ENCODE assay signal across 1 cellular context in the genomic region with DNA sequence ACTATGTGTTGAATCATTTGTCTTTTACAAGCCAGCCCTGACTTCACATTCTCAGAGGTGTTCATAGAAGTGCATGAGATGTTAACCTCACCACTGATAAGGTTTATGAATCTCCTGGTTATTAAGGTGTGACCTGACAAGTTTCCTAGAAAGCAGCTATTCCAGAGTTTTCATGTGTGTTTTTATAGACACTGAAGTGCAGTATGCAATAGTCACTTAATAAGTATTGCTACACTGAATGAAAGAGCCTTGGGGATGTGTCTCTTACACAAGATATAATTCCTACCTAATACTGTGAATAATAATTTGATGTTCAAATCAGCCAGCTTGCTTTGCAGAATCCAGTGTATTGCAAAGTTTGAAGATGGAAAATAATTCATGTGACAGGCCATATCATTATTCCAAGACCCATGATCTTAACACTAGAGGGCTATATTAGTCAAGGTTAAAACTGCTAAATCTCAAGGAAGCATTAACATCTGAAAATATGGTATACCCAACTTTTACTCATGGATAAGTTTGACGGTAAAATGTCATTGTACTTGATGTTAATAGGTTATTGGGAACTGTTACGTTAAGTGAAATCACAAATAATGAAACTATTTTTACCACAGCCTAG.
TF ChIP-seq lines count a peak whose summit lies in the region.

No MANE protein-coding gene starts in this region.

TF ChIP-seq in WTC11, 78 proteins besides CTCF, POLR2A, EP300 and RAD21 (continued from another document):
- TF ChIP-seq, protein P1, sequence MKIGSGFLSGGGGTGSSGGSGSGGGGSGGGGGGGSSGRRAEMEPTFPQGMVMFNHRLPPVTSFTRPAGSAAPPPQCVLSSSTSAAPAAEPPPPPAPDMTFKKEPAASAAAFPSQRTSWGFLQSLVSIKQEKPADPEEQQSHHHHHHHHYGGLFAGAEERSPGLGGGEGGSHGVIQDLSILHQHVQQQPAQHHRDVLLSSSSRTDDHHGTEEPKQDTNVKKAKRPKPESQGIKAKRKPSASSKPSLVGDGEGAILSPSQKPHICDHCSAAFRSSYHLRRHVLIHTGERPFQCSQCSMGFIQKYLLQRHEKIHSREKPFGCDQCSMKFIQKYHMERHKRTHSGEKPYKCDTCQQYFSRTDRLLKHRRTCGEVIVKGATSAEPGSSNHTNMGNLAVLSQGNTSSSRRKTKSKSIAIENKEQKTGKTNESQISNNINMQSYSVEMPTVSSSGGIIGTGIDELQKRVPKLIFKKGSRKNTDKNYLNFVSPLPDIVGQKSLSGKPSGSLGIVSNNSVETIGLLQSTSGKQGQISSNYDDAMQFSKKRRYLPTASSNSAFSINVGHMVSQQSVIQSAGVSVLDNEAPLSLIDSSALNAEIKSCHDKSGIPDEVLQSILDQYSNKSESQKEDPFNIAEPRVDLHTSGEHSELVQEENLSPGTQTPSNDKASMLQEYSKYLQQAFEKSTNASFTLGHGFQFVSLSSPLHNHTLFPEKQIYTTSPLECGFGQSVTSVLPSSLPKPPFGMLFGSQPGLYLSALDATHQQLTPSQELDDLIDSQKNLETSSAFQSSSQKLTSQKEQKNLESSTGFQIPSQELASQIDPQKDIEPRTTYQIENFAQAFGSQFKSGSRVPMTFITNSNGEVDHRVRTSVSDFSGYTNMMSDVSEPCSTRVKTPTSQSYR (CRISPR knock-in tag; IDR thresholded peaks at IDR 0.05): no peak
- no peak for TF ChIP-seq CREM (CRISPR knock-in tag; IDR thresholded peaks at IDR 0.05)
- no peak for TF ChIP-seq PRDM15 (CRISPR knock-in tag; IDR thresholded peaks at IDR 0.05)
- no peak for TF ChIP-seq KAT7 (CRISPR knock-in tag; IDR thresholded peaks at IDR 0.05; ENCODE audit: borderline replicate concordance)
- no peak for TF ChIP-seq ATF3 (CRISPR knock-in tag; conservative IDR thresholded peaks at IDR 0.05)
- no peak for TF ChIP-seq NFYB (CRISPR knock-in tag; conservative IDR thresholded peaks at IDR 0.05; ENCODE audit: low read depth)
